16 cellular contexts compared by ENCODE assay signal in the genomic region with DNA sequence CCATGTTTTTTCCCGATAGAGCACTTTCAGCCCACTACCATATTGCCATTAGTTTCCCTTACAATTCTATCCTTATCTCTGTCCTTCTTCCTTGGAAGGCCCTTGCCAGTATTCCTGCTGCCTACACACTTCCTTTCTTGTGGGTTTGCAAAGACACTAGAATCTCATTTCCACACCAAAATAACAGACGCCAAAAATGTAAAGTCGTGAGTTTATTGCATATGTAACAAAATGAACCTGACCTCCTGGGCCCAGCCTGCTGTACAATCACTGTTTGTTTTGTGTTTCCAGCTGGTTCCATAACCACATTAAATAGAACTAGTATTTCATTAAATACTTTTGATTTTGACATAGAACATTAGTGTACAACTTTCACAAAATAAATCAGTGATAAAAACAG.
A peak's percentile ranks its signal among the peaks of the same experiment; 100 is the strongest.
DNase-seq lines count a peak whose midpoint lies in the region; ATAC-seq and TF ChIP-seq lines count a peak whose summit lies in the region.
"Had no signal": no experiment of that assay in that cellular context is flagged by ENCODE, and none has a peak within 500 bp of the region (broad histone marks: within the 10 kb centered on the region; RNA-seq: fewer than 3 reads in every experiment).

No MANE protein-coding gene starts in this region.

- no peaks in the 10 kb centered on the region for H3K4me1 ChIP-seq in CD8-positive, alpha-beta T cell (ENCODE audit: insufficient read depth, low read length)
- no peaks in the 10 kb centered on the region for H3K4me1 ChIP-seq in naive thymus-derived CD4-positive, alpha-beta T cell (ENCODE audit: control insufficient read depth in 2 of 2, insufficient read depth in 2 of 2, low read length in 2 of 2)
- H3K4me1 ChIP-seq in hepatocyte (ENCODE audit: insufficient read depth): peaks cover 9% of the 10 kb centered on the region
- H3K4me1 ChIP-seq in PC-3 (ENCODE audit: insufficient read depth, low read length): peaks cover 10% of the 10 kb centered on the region
- H3K4me1 ChIP-seq: breast epithelium had no signal

- H2AFZ ChIP-seq in hepatocyte (no peak overlapping the region), PC-3 (ENCODE audit: low read length) (no peak overlapping the region)

- BruUV-seq in PC-3 (replicated peaks; lab: Mats Ljungman, UMichigan): no TSS peak

- no peak overlapping the region for H3K4me3 ChIP-seq in AG10803 (ENCODE audit: low read length)
- H3K4me3 ChIP-seq in CD8-positive, alpha-beta T cell (ENCODE audit: low read depth, low read length): no peak overlapping the region
- no peak overlapping the region for H3K4me3 ChIP-seq in naive thymus-derived CD4-positive, alpha-beta T cell (ENCODE audit: low read length)
- H3K4me3 ChIP-seq in hepatocyte: no peak overlapping the region
- no peak overlapping the region for H3K4me3 ChIP-seq in H7 (ENCODE audit: insufficient read depth, low read depth, low read length)
- no peak overlapping the region for H3K4me3 ChIP-seq in PC-3 (ENCODE audit: low read length)
- H3K4me3 ChIP-seq: breast epithelium, transverse colon had no signal

- WGBS in hepatocyte (ENCODE audit: low lambda C conversion rate, missing lambda C conversion rate): 85% methylated on average over 3 of the region's 3 CpGs

- H3K9ac ChIP-seq in PC-3 (ENCODE audit: low read length): no peak overlapping the region

- no peaks in the 10 kb centered on the region for H4K20me1 ChIP-seq in hepatocyte (ENCODE audit: insufficient read depth, poor library complexity, severe bottlenecking)
- no peaks in the 10 kb centered on the region; the same call in 1 of the 2 replicates for H4K20me1 ChIP-seq in PC-3 (ENCODE audit: low read length)

- H3K27ac Mint-ChIP-seq in CD8-positive, alpha-beta T cell: peak overlapping the region; percentile 55
- peak overlapping the region; percentile 30 for H3K27ac Mint-ChIP-seq in central memory CD8-positive, alpha-beta T cell (ENCODE audit: low read depth)
- H3K27ac Mint-ChIP-seq in naive thymus-derived CD4-positive, alpha-beta T cell: peak overlapping the region in 5 of 9 donors; percentile 34 to 69 (median 41)

- H3K9me2 ChIP-seq in hepatocyte (replicated peaks; ENCODE audit: insufficient read depth) (no peaks in the 10 kb centered on the region), PC-3 (replicated peaks; ENCODE audit: low read length) (no peaks in the 10 kb centered on the region)

- H3K4me2 ChIP-seq in hepatocyte (no peak overlapping the region), PC-3 (ENCODE audit: low read length) (no peak overlapping the region)

- POLR2A ChIA-PET in CD8-positive, alpha-beta T cell (lab: Charles Lee): no interaction called here
- POLR2A ChIA-PET in naive thymus-derived CD4-positive, alpha-beta T cell (lab: Charles Lee): no interaction called here
- POLR2A ChIA-PET in PC-3 (lab: Charles Lee; ENCODE audit: unreplicated experiment): no interaction called here

- CTCF ChIA-PET in CD8-positive, alpha-beta T cell (lab: Charles Lee): no interaction called here
- CTCF ChIA-PET in naive thymus-derived CD4-positive, alpha-beta T cell (lab: Charles Lee): no interaction called here
- CTCF ChIA-PET in PC-3 (lab: Charles Lee): no interaction called here

- H3K27me3 ChIP-seq in CD8-positive, alpha-beta T cell (ENCODE audit: insufficient read depth, low read length): no peaks in the 10 kb centered on the region
- H3K27me3 ChIP-seq in naive thymus-derived CD4-positive, alpha-beta T cell (ENCODE audit: control insufficient read depth in 2 of 2, insufficient read depth in 2 of 2, low read length in 2 of 2): no peaks in the 10 kb centered on the region
- no peaks in the 10 kb centered on the region for H3K27me3 ChIP-seq in hepatocyte
- no peaks in the 10 kb centered on the region for H3K27me3 ChIP-seq in H7 (ENCODE audit: control insufficient read depth, insufficient read depth, low read length)
- no peaks in the 10 kb centered on the region for H3K27me3 ChIP-seq in PC-3 (ENCODE audit: low read length)
- H3K27me3 ChIP-seq: breast epithelium, transverse colon had no signal

- H3F3A ChIP-seq in PC-3 (ENCODE audit: low read length, unreplicated experiment): no peaks in the 10 kb centered on the region

- H3K36me3 ChIP-seq in CD8-positive, alpha-beta T cell (ENCODE audit: insufficient read depth, low read length): peaks cover 20% of the 10 kb centered on the region
- peaks cover 0 to 49% (median 0%) of the 10 kb centered on the region in 3 experiments for H3K36me3 ChIP-seq in naive thymus-derived CD4-positive, alpha-beta T cell (ENCODE audit: control insufficient read depth in 2 of 3, insufficient read depth in 3 of 3, low read length in 3 of 3)
- H3K36me3 ChIP-seq in hepatocyte (replicated peaks; ENCODE audit: insufficient read depth, low read depth): peaks cover 4% of the 10 kb centered on the region
- peaks cover 19% of the 10 kb centered on the region for H3K36me3 ChIP-seq in H7 (replicated peaks; ENCODE audit: control insufficient read depth, insufficient read depth, low read length)
- H3K36me3 ChIP-seq in PC-3 (ENCODE audit: low read depth, low read length): peaks cover 43% of the 10 kb centered on the region

- H3K79me2 ChIP-seq in hepatocyte (peaks cover 6% of the 10 kb centered on the region), PC-3 (ENCODE audit: low read length) (no peaks in the 10 kb centered on the region)

- H3K4me3 Mint-ChIP-seq in CD8-positive, alpha-beta T cell: no peak overlapping the region
- no peak overlapping the region for H3K4me3 Mint-ChIP-seq in central memory CD8-positive, alpha-beta T cell
- no peak overlapping the region for H3K4me3 Mint-ChIP-seq in naive thymus-derived CD4-positive, alpha-beta T cell
- H3K4me3 Mint-ChIP-seq: activated T-cell treated with anti-CD3 and anti-CD28 coated beads, Interleukin-2, amount 50 U/mL, for 4 hours had no signal

- intact Hi-C loops in CD8-positive, alpha-beta T cell (cut with DNase I, micrococcal nuclease): no loop called here
- intact Hi-C loops in naive thymus-derived CD4-positive, alpha-beta T cell (cut with micrococcal nuclease): no loop called here
- intact Hi-C loops in PC-3 (cut with micrococcal nuclease): no loop called here

- no peaks in the 10 kb centered on the region for H3K9me3 ChIP-seq in CD8-positive, alpha-beta T cell (ENCODE audit: low read length)
- H3K9me3 ChIP-seq in naive thymus-derived CD4-positive, alpha-beta T cell (ENCODE audit: control insufficient read depth in 2 of 3, low read length in 3 of 3): no peaks in the 10 kb centered on the region
- H3K9me3 ChIP-seq in hepatocyte (ENCODE audit: low read depth) (no peaks in the 10 kb centered on the region), PC-3 (ENCODE audit: low read length) (no peaks in the 10 kb centered on the region)
- H3K9me3 ChIP-seq: transverse colon had no signal

- no peaks in the 10 kb centered on the region for H3K9me3 Mint-ChIP-seq in CD8-positive, alpha-beta T cell
- no peaks in the 10 kb centered on the region for H3K9me3 Mint-ChIP-seq in central memory CD8-positive, alpha-beta T cell
- no peaks in the 10 kb centered on the region for H3K9me3 Mint-ChIP-seq in naive thymus-derived CD4-positive, alpha-beta T cell
- H3K9me3 Mint-ChIP-seq: activated T-cell treated with anti-CD3 and anti-CD28 coated beads, Interleukin-2, amount 50 U/mL, for 4 hours had no signal

- H3K27me3 Mint-ChIP-seq in CD8-positive, alpha-beta T cell (ENCODE audit: low read depth): no peaks in the 10 kb centered on the region
- no peaks in the 10 kb centered on the region for H3K27me3 Mint-ChIP-seq in central memory CD8-positive, alpha-beta T cell
- H3K27me3 Mint-ChIP-seq in naive thymus-derived CD4-positive, alpha-beta T cell: no peaks in the 10 kb centered on the region

- no peak for ATAC-seq in CD8-positive, alpha-beta T cell
- ATAC-seq in central memory CD8-positive, alpha-beta T cell (replicated peaks; ENCODE audit: extremely low read depth, poor library complexity, severe bottlenecking): no peak
- ATAC-seq in naive thymus-derived CD4-positive, alpha-beta T cell: no peak
- ATAC-seq in PC-3: no peak
- ATAC-seq: activated T-cell treated with anti-CD3 and anti-CD28 coated beads, Interleukin-2, amount 50 U/mL, for 4 hours had no signal

- DNase-seq in AG10803 (ENCODE audit: low read depth) (peak; percentile 31), hepatocyte (ENCODE audit: low spot score) (no peak), H7 (no peak), PC-3 (no peak)
- DNase-seq in CD8-positive, alpha-beta T cell: no peak
- DNase-seq in central memory CD8-positive, alpha-beta T cell (ENCODE audit: low spot score in 2 of 2): no peak
- DNase-seq in naive thymus-derived CD4-positive, alpha-beta T cell: no peak
- DNase-seq: activated CD4-positive, alpha-beta T cell treated with anti-CD3 and anti-CD28 coated beads, Interleukin-2, amount 50 U/mL, for 4 hours; activated T-cell treated with anti-CD3 and anti-CD28 coated beads, Interleukin-2, amount 50 U/mL, for 4 hours; DND-41; NCI-H2081 treated with DMSO at 0.1 percent for 48 hours; stimulated activated CD4-positive, alpha-beta T cell treated with anti-CD3 and anti-CD28 coated beads, Interleukin-2, amount 100 ng/mL, for 24 hours; stimulated activated naive CD4-positive, alpha-beta T cell; transverse colon; WERI-Rb-1 had no signal

- no peak for TF ChIP-seq CTCF in AG10803 (conservative IDR thresholded peaks at IDR 0.05; ENCODE audit: low read length)
- no peak for TF ChIP-seq CTCF in CD8-positive, alpha-beta T cell (IDR thresholded peaks at IDR 0.05)
- TF ChIP-seq CTCF in hepatocyte (IDR thresholded peaks at IDR 0.05; ENCODE audit: poor library complexity): no peak
- no peak for TF ChIP-seq CTCF in PC-3 (conservative IDR thresholded peaks at IDR 0.05; ENCODE audit: low read depth, low read length)

- H3K4me1 Mint-ChIP-seq in CD8-positive, alpha-beta T cell (ENCODE audit: low read depth): no peaks in the 10 kb centered on the region
- no peaks in the 10 kb centered on the region for H3K4me1 Mint-ChIP-seq in central memory CD8-positive, alpha-beta T cell
- H3K4me1 Mint-ChIP-seq in naive thymus-derived CD4-positive, alpha-beta T cell: peaks cover 0 to 8% (median 4%) of the 10 kb centered on the region in 7 donors

- H3K36me3 Mint-ChIP-seq in CD8-positive, alpha-beta T cell: peaks cover 54% of the 10 kb centered on the region
- H3K36me3 Mint-ChIP-seq in central memory CD8-positive, alpha-beta T cell (ENCODE audit: insufficient read depth): peaks cover 35% of the 10 kb centered on the region
- peaks cover 10 to 53% (median 12%) of the 10 kb centered on the region in 5 donors for H3K36me3 Mint-ChIP-seq in naive thymus-derived CD4-positive, alpha-beta T cell

- no peak overlapping the region for H3K27ac ChIP-seq in CD8-positive, alpha-beta T cell (ENCODE audit: low read depth, low read length)
- no peak overlapping the region for H3K27ac ChIP-seq in naive thymus-derived CD4-positive, alpha-beta T cell (ENCODE audit: low read depth, low read length)
- H3K27ac ChIP-seq in hepatocyte (no peak overlapping the region), PC-3 (ENCODE audit: low read length) (no peak overlapping the region)
- H3K27ac ChIP-seq: transverse colon, WERI-Rb-1 had no signal
